17 cellular contexts compared by ENCODE assay signal in genomic region chr12:59548930-59549329, GRCh38.
"Had no signal": no experiment of that assay in that cellular context is flagged by ENCODE, and none has a peak within 500 bp of the region (broad histone marks: within the 10 kb centered on the region; RNA-seq: fewer than 3 reads in every experiment).

No MANE protein-coding gene starts in this region.

- H3K27ac Mint-ChIP-seq: natural killer cell treated with Interleukin-12 subunit alpha and Interleukin-12 subunit beta and Interleukin-15 and Interleukin-18, amount 100 ng/mL, for 72 hours; T-helper 2 cell treated with Interferon-gamma antibody and Interleukin-4, amounts not matched to agents 5 μg/mL and 100 μg/mL, for 36 hours had no signal

- H3K36me3 ChIP-seq: breast epithelium, right lobe of liver, spleen, suprapubic skin, upper lobe of right lung had no signal

- H3K9me3 ChIP-seq: breast epithelium, psoas muscle, right lobe of liver, suprapubic skin, upper lobe of right lung had no signal

- DNase-seq: activated gamma-delta T cell treated with Interleukin-2 at 50 U/mL for 16 hours; activated T-cell treated with anti-CD3 and anti-CD28 coated beads, Interleukin-2, amount 50 U/mL, for 1 hour; aorta; foreskin keratinocyte; mammary epithelial cell; occipital lobe; psoas muscle; right lobe of liver; spleen; stimulated activated CD4-positive, alpha-beta T cell treated with anti-CD3 and anti-CD28 coated beads, Interleukin-2, amount 100 ng/mL, for 24 hours; stimulated activated naive CD4-positive, alpha-beta T cell treated with Interleukin-2 at 50 U/mL for 16 hours; upper lobe of right lung had no signal

- H3K9me3 Mint-ChIP-seq: natural killer cell treated with Interleukin-12 subunit alpha and Interleukin-12 subunit beta and Interleukin-15 and Interleukin-18, amount 100 ng/mL, for 72 hours; T-helper 2 cell treated with Interferon-gamma antibody and Interleukin-4, amounts not matched to agents 5 μg/mL and 100 μg/mL, for 36 hours had no signal

- H3K4me3 ChIP-seq: breast epithelium, psoas muscle, right lobe of liver, spleen, suprapubic skin, upper lobe of right lung had no signal

- H3K4me3 Mint-ChIP-seq: natural killer cell treated with Interleukin-12 subunit alpha and Interleukin-12 subunit beta and Interleukin-15 and Interleukin-18, amount 100 ng/mL, for 72 hours had no signal

- H3K4me1 ChIP-seq: breast epithelium, foreskin keratinocyte, psoas muscle, right lobe of liver, spleen, suprapubic skin, upper lobe of right lung had no signal

- H3K27me3 ChIP-seq: breast epithelium, foreskin keratinocyte, right lobe of liver, spleen, suprapubic skin, upper lobe of right lung had no signal

- H3K36me3 Mint-ChIP-seq: natural killer cell treated with Interleukin-12 subunit alpha and Interleukin-12 subunit beta and Interleukin-15 and Interleukin-18, amount 100 ng/mL, for 72 hours had no signal

- ATAC-seq: foreskin keratinocyte; natural killer cell treated with Interleukin-12 subunit alpha and Interleukin-12 subunit beta and Interleukin-15 and Interleukin-18, amount 100 ng/mL, for 72 hours; psoas muscle; right lobe of liver; upper lobe of right lung had no signal

- H3K27ac ChIP-seq: breast epithelium, foreskin keratinocyte, psoas muscle, right lobe of liver, spleen, suprapubic skin, upper lobe of right lung, VCaP had no signal
